ENCODE assay signal across 12 cellular contexts in genomic region chr14:102799684-102800562, GRCh38. TPM values are rescaled to one million over a fixed set of nuclear protein-coding genes. Genes with fewer than 3 reads are reported as not detected.
DNase-seq lines count a peak whose midpoint lies in the region; ATAC-seq, FAIRE-seq and TF ChIP-seq lines count a peak whose summit lies in the region.
"Had no signal": no experiment of that assay in that cellular context is flagged by ENCODE, and none has a peak within 500 bp of the region (broad histone marks: within the 10 kb centered on the region; RNA-seq: fewer than 3 reads in every experiment).

No MANE protein-coding gene starts in this region.

- H3K4me3 Mint-ChIP-seq in activated T-helper 2 cell treated with anti-CD3 and anti-CD28 coated beads, Interferon-gamma antibody, Interleukin-2, Interleukin-4, amounts not matched to agents 10 μg/mL and 5 μg/mL and 100 μg/mL, durations not matched to agents 14 hours and 24 hours and 36 hours (ENCODE audit: low read depth), result no peak overlapping the region

- no peaks in the 10 kb centered on the region for H3K79me2 ChIP-seq in OCI-LY7 (ENCODE audit: insufficient read depth, low read depth, low read length)

- H3K4me1 ChIP-seq in OCI-LY7 (ENCODE audit: insufficient read depth, low read length, poor library complexity, severe bottlenecking), result no peaks in the 10 kb centered on the region

- FAIRE-seq in GM19239 (lab: Jason Lieb, UNC), result peak; percentile 80

- H3K36me3 Mint-ChIP-seq in activated T-helper 2 cell treated with anti-CD3 and anti-CD28 coated beads, Interferon-gamma antibody, Interleukin-2, Interleukin-4, amounts not matched to agents 10 μg/mL and 5 μg/mL and 100 μg/mL, durations not matched to agents 14 hours and 24 hours and 36 hours (ENCODE audit: low read depth), result peaks cover 22% of the 10 kb centered on the region

- H3K9me3 ChIP-seq in OCI-LY7 (ENCODE audit: low read length), result no peaks in the 10 kb centered on the region
- H3K9me3 ChIP-seq: heart right ventricle had no signal

- no peaks in the 10 kb centered on the region for H3K36me3 ChIP-seq in OCI-LY7 (ENCODE audit: insufficient read depth, low read length)

- POLR2A ChIA-PET in OCI-LY7 (lab: Charles Lee), result interaction anchor here (0.5 kb wide), 1 partner anchor 741 kb away, joined by 3 read pairs; no protein-coding TSS in a partner anchor

- no peaks in the 10 kb centered on the region for H3K9me2 ChIP-seq in OCI-LY7 (ENCODE audit: insufficient read depth, low read length)

- no TSS peak for BruUV-seq in OCI-LY7 (replicated peaks; lab: Mats Ljungman, UMichigan)

- no peak overlapping the region for H3K27ac ChIP-seq in OCI-LY7 (ENCODE audit: low read depth, low read length, poor library complexity, severe bottlenecking)
- H3K27ac ChIP-seq: heart right ventricle had no signal

- no peak overlapping the region for H3K4me3 ChIP-seq in AG09309 (ENCODE audit: control insufficient read depth, low read depth, low read length)
- no peak overlapping the region for H3K4me3 ChIP-seq in OCI-LY7 (ENCODE audit: low read depth, low read length, poor library complexity, severe bottlenecking)
- H3K4me3 ChIP-seq: heart right ventricle had no signal

- DNase-seq in AG09309 (ENCODE audit: low read depth), result peak; percentile 92
- no peak for DNase-seq in GM19239 (ENCODE audit: insufficient read length, low spot score)
- no peak for DNase-seq in activated T-helper 2 cell treated with anti-CD3 and anti-CD28 coated beads, Interferon-gamma antibody, Interleukin-2, Interleukin-4, amounts not matched to agents 10 μg/mL and 5 μg/mL and 100 μg/mL, durations not matched to agents 14 hours and 24 hours and 36 hours (ENCODE audit: low spot score)
- DNase-seq in kidney glomerular epithelial cell (lab: John Stamatoyannopoulos, UW), result peak; percentile 44
- DNase-seq in NCI-H526 (lab: John Stamatoyannopoulos, UW), result no peak
- DNase-seq in OCI-LY7 (ENCODE audit: low spot score), result no peak
- DNase-seq in NCI-H2227 (lab: John Stamatoyannopoulos, UW; ENCODE audit: unreplicated experiment), result no peak
- DNase-seq: heart right ventricle; NCI-H1092 treated with DMSO at 0.1 percent for 48 hours; PC-3; stimulated activated naive CD4-positive, alpha-beta T cell had no signal

- no peaks in the 10 kb centered on the region for H3K27me3 Mint-ChIP-seq in activated T-helper 2 cell treated with anti-CD3 and anti-CD28 coated beads, Interferon-gamma antibody, Interleukin-2, Interleukin-4, amounts not matched to agents 10 μg/mL and 5 μg/mL and 100 μg/mL, durations not matched to agents 14 hours and 24 hours and 36 hours (ENCODE audit: low read depth)

- intact Hi-C loops in activated T-helper 2 cell treated with anti-CD3 and anti-CD28 coated beads, Interferon-gamma antibody, Interleukin-2, Interleukin-4, amounts not matched to agents 10 μg/mL and 5 μg/mL and 100 μg/mL, durations not matched to agents 14 hours and 24 hours and 36 hours (cut with micrococcal nuclease), result no loop called here
- intact Hi-C loops in OCI-LY7 (cut with micrococcal nuclease; ENCODE audit: unreplicated experiment), result no loop called here

- no peaks in the 10 kb centered on the region for H4K20me1 ChIP-seq in OCI-LY7 (ENCODE audit: insufficient read depth, low read length)

- no peak overlapping the region for H3K4me2 ChIP-seq in OCI-LY7 (ENCODE audit: low read length)

- CTCF ChIA-PET in OCI-LY7 (lab: Charles Lee; ENCODE audit: unreplicated experiment), result no interaction called here

- peak overlapping the region; percentile 14 for H3K27ac Mint-ChIP-seq in activated T-helper 2 cell treated with anti-CD3 and anti-CD28 coated beads, Interferon-gamma antibody, Interleukin-2, Interleukin-4, amounts not matched to agents 10 μg/mL and 5 μg/mL and 100 μg/mL, durations not matched to agents 14 hours and 24 hours and 36 hours

- no peak overlapping the region for H2AFZ ChIP-seq in OCI-LY7 (ENCODE audit: low read length)

- ATAC-seq in HG03442 (IDR thresholded peaks at IDR 0.05; ENCODE audit: unreplicated experiment), result no peak
- ATAC-seq: heart right ventricle, PC-3 had no signal

- H3K9me3 Mint-ChIP-seq in activated T-helper 2 cell treated with anti-CD3 and anti-CD28 coated beads, Interferon-gamma antibody, Interleukin-2, Interleukin-4, amounts not matched to agents 10 μg/mL and 5 μg/mL and 100 μg/mL, durations not matched to agents 14 hours and 24 hours and 36 hours, result no peaks in the 10 kb centered on the region

- H3K4me1 Mint-ChIP-seq in activated T-helper 2 cell treated with anti-CD3 and anti-CD28 coated beads, Interferon-gamma antibody, Interleukin-2, Interleukin-4, amounts not matched to agents 10 μg/mL and 5 μg/mL and 100 μg/mL, durations not matched to agents 14 hours and 24 hours and 36 hours (ENCODE audit: low read depth), result peaks cover 37% of the 10 kb centered on the region

- no peak for TF ChIP-seq CTCF in AG09309 (IDR thresholded peaks at IDR 0.05; ENCODE audit: control insufficient read depth, insufficient read depth, low read depth, low read length, missing control alignments)
- TF ChIP-seq CTCF in OCI-LY7 (conservative IDR thresholded peaks at IDR 0.05; ENCODE audit: low read length), result no peak

RNA-seq across cellular contexts. Expression of gene TRAF3, which starts 22.7 kb away (rescaled TPM):
- 67.8 and 72.9 TPM in 2 replicates for total RNA-seq in activated T-helper 2 cell treated with anti-CD3 and anti-CD28 coated beads, Interferon-gamma antibody, Interleukin-2, Interleukin-4, amounts not matched to agents 10 μg/mL and 5 μg/mL and 100 μg/mL, durations not matched to agents 14 hours and 24 hours and 36 hours
- total RNA-seq in OCI-LY7 (2014; rRNA removed; shearing (Covaris generic)), result 0.59 and 0.82 TPM in 2 replicates
- 1.5 and 2.9 TPM in 2 replicates for total RNA-seq in OCI-LY7 (2022)

Comparison
In these comparisons a context has a peak if more than half of its experiments do, and no peak if none do; other contexts are left out.
1. DNase-seq: peak in AG09309 (single experiment) and kidney glomerular epithelial cell (single experiment); none in GM19239 (single experiment), activated T-helper 2 cell treated with anti-CD3 and anti-CD28 coated beads, Interferon-gamma antibody, Interleukin-2, Interleukin-4, amounts not matched to agents 10 μg/mL and 5 μg/mL and 100 μg/mL, durations not matched to agents 14 hours and 24 hours and 36 hours (single experiment), NCI-H526 (0 of 2), OCI-LY7 (single experiment) and NCI-H2227 (single experiment).
2. RNA of gene TRAF3, which starts 22.7 kb away (total RNA-seq): 67.8 to 72.9 TPM in activated T-helper 2 cell treated with anti-CD3 and anti-CD28 coated beads, Interferon-gamma antibody, Interleukin-2, Interleukin-4, amounts not matched to agents 10 μg/mL and 5 μg/mL and 100 μg/mL, durations not matched to agents 14 hours and 24 hours and 36 hours; 0.59 to 2.9 TPM in OCI-LY7; every median in the first group is over 10 times any median in the second.